Comparison of ENCODE assay signal across 1 cellular context in genomic region chrX:71103110-71103983, GRCh38.
A peak's percentile ranks its signal among the peaks of the same experiment; 100 is the strongest.
TF ChIP-seq lines count a peak whose summit lies in the region.

No MANE protein-coding gene starts in this region.

TF ChIP-seq in K562, 482 proteins besides CTCF, POLR2A, EP300 and RAD21 (continued from another document and continues in another):
- TF ChIP-seq ZHX1 (conservative IDR thresholded peaks at IDR 0.05; ENCODE audit: low read length): no peak
- TF ChIP-seq ZNF589 (CRISPR knock-in tag; IDR thresholded peaks at IDR 0.05; ENCODE audit: low read depth): no peak; the same call in 1 of the 2 replicates
- peak; percentile 46; the same call in 1 of the 2 replicates for TF ChIP-seq KLF16 (IDR thresholded peaks at IDR 0.05)
- TF ChIP-seq MAFG (tag; conservative IDR thresholded peaks at IDR 0.05): no peak
- TF ChIP-seq PRDM10 (IDR thresholded peaks at IDR 0.05; ENCODE audit: partially characterized antibody): peak; percentile 89
- peak; percentile 49; the same call in 1 of the 2 replicates for TF ChIP-seq TEAD4 (IDR thresholded peaks at IDR 0.05; ENCODE audit: low read length)
- TF ChIP-seq TEAD4 (CRISPR knock-in tag; IDR thresholded peaks at IDR 0.05; ENCODE audit: borderline replicate concordance): no peak
- peak; percentile 27; the same call in 1 of the 2 replicates for TF ChIP-seq NFIC (IDR thresholded peaks at IDR 0.05)
- TF ChIP-seq LEF1 (IDR thresholded peaks at IDR 0.05): peak; percentile 93
- TF ChIP-seq TAF1 (IDR thresholded peaks at IDR 0.05; ENCODE audit: control insufficient read depth, extremely low read depth, insufficient read depth, low read length, severe bottlenecking): peak; percentile 69
- no peak for TF ChIP-seq SNAPC5 (CRISPR knock-in tag; IDR thresholded peaks at IDR 0.05)
- no peak for TF ChIP-seq LCOR (CRISPR knock-in tag; IDR thresholded peaks at IDR 0.05)
- no peak for TF ChIP-seq MCM7 (IDR thresholded peaks at IDR 0.05)
- peak; percentile 95 for TF ChIP-seq EGR1 (conservative IDR thresholded peaks at IDR 0.05)
- peak; percentile 72 for TF ChIP-seq ARID1B (IDR thresholded peaks at IDR 0.05)
- no peak for TF ChIP-seq RFX7 (CRISPR knock-in tag; IDR thresholded peaks at IDR 0.05)
- TF ChIP-seq CCNT2 (IDR thresholded peaks at IDR 0.05; ENCODE audit: borderline replicate concordance, extremely low read depth, insufficient read length, low read depth, low read length): no peak
- TF ChIP-seq TAL1 (IDR thresholded peaks at IDR 0.05): peak; percentile 20; the same call in 1 of the 2 replicates
- 0 out of 2 replicates have a peak, but pooled peaks have one; percentile 57 for TF ChIP-seq NFRKB (IDR thresholded peaks at IDR 0.05; ENCODE audit: low read depth)
- no peak; the same call in 1 of the 2 replicates for TF ChIP-seq FOSL1 (tag; conservative IDR thresholded peaks at IDR 0.05)
- TF ChIP-seq ZNF408 (CRISPR knock-in tag; IDR thresholded peaks at IDR 0.05; ENCODE audit: low read depth): no peak
- no peak for TF ChIP-seq HDAC6 (IDR thresholded peaks at IDR 0.05; ENCODE audit: low read depth, low read length)
- no peak for TF ChIP-seq ZFP30 (CRISPR knock-in tag; IDR thresholded peaks at IDR 0.05; ENCODE audit: borderline replicate concordance)
- TF ChIP-seq VEZF1 (CRISPR knock-in tag; IDR thresholded peaks at IDR 0.05): peak; percentile 82
- no peak for TF ChIP-seq RERE (CRISPR knock-in tag; IDR thresholded peaks at IDR 0.05; ENCODE audit: borderline replicate concordance)
- TF ChIP-seq USF1 (CRISPR knock-in tag; IDR thresholded peaks at IDR 0.05): no peak
- no peak for TF ChIP-seq TFAP4 (CRISPR knock-in tag; IDR thresholded peaks at IDR 0.05; ENCODE audit: borderline replicate concordance)
- TF ChIP-seq NBN (IDR thresholded peaks at IDR 0.05; ENCODE audit: low read depth): 0 out of 2 replicates have a peak, but pooled peaks have one; percentile 26
- no peak for TF ChIP-seq SRSF9 (IDR thresholded peaks at IDR 0.05; ENCODE audit: borderline replicate concordance, low read depth, low read length)
- TF ChIP-seq U2AF2 (optimal IDR thresholded peaks at IDR 0.05; ENCODE audit: low read depth, low read length): no peak
- TF ChIP-seq DACH1 (IDR thresholded peaks at IDR 0.05; ENCODE audit: partially characterized antibody): no peak
- TF ChIP-seq NEUROD1 (IDR thresholded peaks at IDR 0.05; ENCODE audit: borderline replicate concordance, low read depth, low read length, partially characterized antibody): no peak
